ENCODE assay signal across 10 cellular contexts in the genomic region with DNA sequence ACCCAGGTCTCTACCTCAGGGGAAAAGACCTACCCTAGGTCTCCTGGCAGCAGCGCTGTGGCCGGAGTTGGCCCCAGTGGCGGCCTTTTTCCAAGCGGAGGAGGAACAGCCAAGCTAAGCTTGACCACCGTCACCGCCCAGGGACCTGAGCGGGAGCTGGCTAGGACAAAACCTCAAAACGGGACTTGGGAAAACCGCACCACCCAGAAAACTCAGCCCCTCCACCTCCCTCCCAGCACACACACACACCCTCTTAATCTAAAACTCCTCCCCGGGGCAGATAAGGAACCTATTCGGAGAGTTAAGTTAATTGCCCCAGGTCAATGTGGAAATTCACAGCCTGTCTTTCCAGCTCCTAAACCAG. TPM values are rescaled to one million over a fixed set of nuclear protein-coding genes. Genes with fewer than 3 reads are reported as not detected.
A peak's percentile ranks its signal among the peaks of the same experiment; 100 is the strongest.
DNase-seq lines count a peak whose midpoint lies in the region; ATAC-seq and TF ChIP-seq lines count a peak whose summit lies in the region.
"Had no signal": no experiment of that assay in that cellular context is flagged by ENCODE, and none has a peak within 500 bp of the region (broad histone marks: within the 10 kb centered on the region; RNA-seq: fewer than 3 reads in every experiment).

No MANE protein-coding gene starts in this region.

- ATAC-seq in left colon (peak; percentile 58), thoracic aorta (ENCODE audit: insufficient number of reproducible peaks, low FRiP score, low read depth) (no peak), HG03354 (IDR thresholded peaks at IDR 0.05; ENCODE audit: poor library complexity, severe bottlenecking, unreplicated experiment) (no peak)

- H3K4me1 Mint-ChIP-seq in activated T-cell treated with anti-CD3 and anti-CD28 coated beads, Interleukin-2, amount 50 U/mL, for 24 hours (ENCODE audit: low read depth) = peaks cover 30% of the 10 kb centered on the region

- H3K4me3 ChIP-seq in thoracic aorta = peak overlapping the region; percentile 83
- H3K4me3 ChIP-seq: lung had no signal

- peaks cover 13 to 35% of the 10 kb centered on the region in 2 donors for H3K4me1 ChIP-seq in thoracic aorta (ENCODE audit: control insufficient read depth in 1 of 2, low read depth in 2 of 2)
- H3K4me1 ChIP-seq: BE2C had no signal

- H3K36me3 Mint-ChIP-seq in activated T-cell treated with anti-CD3 and anti-CD28 coated beads, Interleukin-2, amount 50 U/mL, for 24 hours (ENCODE audit: low read depth) = peaks cover 21% of the 10 kb centered on the region

- H3K27me3 ChIP-seq in thoracic aorta (replicated peaks; ENCODE audit: insufficient read depth) = no peaks in the 10 kb centered on the region
- H3K27me3 ChIP-seq: BE2C had no signal

- DNase-seq in activated T-cell treated with anti-CD3 and anti-CD28 coated beads, Interleukin-2, amount 50 U/mL, for 24 hours = no peak
- DNase-seq in activated T-cell treated with anti-CD3 and anti-CD28 coated beads, Interleukin-2, amount 50 U/mL, for 1 hour = no peak
- DNase-seq in astrocyte of the hippocampus (ENCODE audit: low read depth, low spot score) (peak; percentile 30), left colon (peak; percentile 43 to 51), thoracic aorta (ENCODE audit: low spot score) (no peak), GDM1 (lab: John Stamatoyannopoulos, UW) (no peak), midbrain (lab: John Stamatoyannopoulos, UW) (no peak)
- DNase-seq: BE2C had no signal

- H3K9me3 Mint-ChIP-seq in activated T-cell treated with anti-CD3 and anti-CD28 coated beads, Interleukin-2, amount 50 U/mL, for 24 hours = no peaks in the 10 kb centered on the region

- peak overlapping the region; percentile 96 for H3K4me3 Mint-ChIP-seq in activated T-cell treated with anti-CD3 and anti-CD28 coated beads, Interleukin-2, amount 50 U/mL, for 24 hours

- intact Hi-C loops in left colon (cut with DNase I, micrococcal nuclease) = no loop called here

- no peak for TF ChIP-seq CTCF in thoracic aorta (IDR thresholded peaks at IDR 0.05)

- H3K27ac ChIP-seq in thoracic aorta = peak overlapping the region; percentile 76 to 84

- H3K27ac Mint-ChIP-seq in activated T-cell treated with anti-CD3 and anti-CD28 coated beads, Interleukin-2, amount 50 U/mL, for 24 hours = no peak overlapping the region

- no peaks in the 10 kb centered on the region for H3K36me3 ChIP-seq in thoracic aorta
- H3K36me3 ChIP-seq: BE2C had no signal

- H3K9me3 ChIP-seq in thoracic aorta = no peaks in the 10 kb centered on the region
- H3K9me3 ChIP-seq: BE2C had no signal

- peaks cover 10% of the 10 kb centered on the region for H3K27me3 Mint-ChIP-seq in activated T-cell treated with anti-CD3 and anti-CD28 coated beads, Interleukin-2, amount 50 U/mL, for 24 hours

RNA-seq across cellular contexts. Expression of gene TRERF1, which starts 2.7 kb away (rescaled TPM):
- total RNA-seq in left colon (1 to 10 TPM; 2.3 to 4.0 TPM), thoracic aorta (1 to 10 TPM; 4.6 to 5.0 TPM)

Comparison
In these comparisons a context has a peak if more than half of its experiments do, and no peak if none do; other contexts are left out.
1. DNase-seq: peak in astrocyte of the hippocampus (single experiment) and left colon (2 of 2); none in activated T-cell treated with anti-CD3 and anti-CD28 coated beads, Interleukin-2, amount 50 U/mL, for 24 hours (single experiment), activated T-cell treated with anti-CD3 and anti-CD28 coated beads, Interleukin-2, amount 50 U/mL, for 1 hour (single experiment), thoracic aorta (single experiment), GDM1 (single experiment) and midbrain (single experiment).